In the genomic region with DNA sequence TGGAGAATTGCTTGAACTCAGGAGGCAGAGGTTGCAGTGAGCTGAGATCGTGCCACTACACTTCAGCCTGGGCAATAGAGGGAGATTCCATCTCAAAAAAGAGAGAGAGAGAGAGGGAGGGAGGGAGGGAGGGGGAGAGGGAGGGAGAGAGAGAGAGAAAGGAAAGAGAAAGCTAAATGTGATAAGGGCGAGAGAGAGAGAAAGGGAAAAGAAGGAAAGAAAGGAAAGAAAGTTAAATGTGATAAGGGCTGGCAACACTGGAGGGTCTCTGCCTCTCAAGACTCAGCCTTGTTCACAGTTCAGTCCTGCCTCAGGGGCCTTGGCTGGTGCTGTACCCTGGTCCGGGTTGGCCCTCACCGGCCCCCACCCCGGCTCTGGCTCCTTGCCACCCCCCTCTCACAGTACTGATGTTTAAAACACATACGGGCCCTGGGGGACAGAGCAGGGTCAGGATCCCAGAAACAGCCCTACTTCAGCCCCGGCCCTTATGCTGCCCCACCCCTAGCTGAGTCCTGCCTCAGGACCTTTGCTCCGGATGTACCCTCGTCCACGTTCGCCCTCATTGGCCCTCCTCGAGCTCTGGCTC, we compare ENCODE assay signal across 25 cellular contexts. TPM values are rescaled to one million over a fixed set of nuclear protein-coding genes. Genes with fewer than 3 reads are reported as not detected.
"Had no signal": no experiment of that assay in that cellular context is flagged by ENCODE, and none has a peak within 500 bp of the region (broad histone marks: within the 10 kb centered on the region; RNA-seq: fewer than 3 reads in every experiment).

No MANE protein-coding gene starts in this region.

- H3K4me3 ChIP-seq: adrenal gland, transverse colon, vagina had no signal

- H3K27me3 ChIP-seq: adrenal gland, heart left ventricle, transverse colon, vagina had no signal

- H3K27ac Mint-ChIP-seq: brain, memory B cell had no signal

- H3K4me3 Mint-ChIP-seq: activated CD4-positive, alpha-beta memory T cell treated with anti-CD3 and anti-CD28 coated beads, Interleukin-2, amount 10 ng/mL, durations not matched to agents 7 days and 5 days; activated naive CD8-positive, alpha-beta T cell treated with anti-CD3 and anti-CD28 coated beads for 36 hours; memory B cell had no signal

- ATAC-seq: effector memory CD8-positive, alpha-beta T cell; esophagus mucosa; heart left ventricle; naive thymus-derived CD4-positive, alpha-beta T cell had no signal

- H3K27ac ChIP-seq: transverse colon, vagina had no signal

- H3K9me3 Mint-ChIP-seq: activated CD4-positive, alpha-beta memory T cell treated with anti-CD3 and anti-CD28 coated beads, Interleukin-2, amount 10 ng/mL, durations not matched to agents 7 days and 5 days; activated CD4-positive, alpha-beta T cell treated with anti-CD3 and anti-CD28 coated beads, Interleukin-2, amount 10 ng/mL, durations not matched to agents 24 days and 14 days; activated naive CD8-positive, alpha-beta T cell treated with anti-CD3 and anti-CD28 coated beads for 36 hours; brain; effector memory CD8-positive, alpha-beta T cell; memory B cell; naive thymus-derived CD4-positive, alpha-beta T cell had no signal

- DNase-seq: activated CD4-positive, alpha-beta memory T cell treated with anti-CD3 and anti-CD28 coated beads, Interleukin-2, amount 10 ng/mL, durations not matched to agents 7 days and 5 days; activated CD4-positive, alpha-beta T cell treated with anti-CD3 and anti-CD28 coated beads, Interleukin-2, amount 10 ng/mL, durations not matched to agents 24 days and 14 days; activated CD4-positive, CD25-positive, alpha-beta regulatory T cell treated with anti-CD3 and anti-CD28 coated beads, Interleukin-2, amount 50 U/mL, for 72 hours; activated naive CD4-positive, alpha-beta T cell; activated naive CD8-positive, alpha-beta T cell treated with anti-CD3 and anti-CD28 coated beads for 36 hours; activated T-cell treated with anti-CD3 and anti-CD28 coated beads, Interleukin-2, amount 50 U/mL, for 48 hours; adrenal gland; aorta; cortex of kidney; effector memory CD8-positive, alpha-beta T cell; foreskin fibroblast; heart left ventricle; hypothalamus; naive thymus-derived CD4-positive, alpha-beta T cell; occipital lobe; posterior cingulate gyrus; stimulated activated CD4-positive, alpha-beta T cell treated with anti-CD3 and anti-CD28 coated beads, Interleukin-2, amount 100 ng/mL, for 48 hours; stimulated activated naive CD4-positive, alpha-beta T cell treated with Interleukin-2 at 50 U/mL for 16 hours; T-helper 9 cell; transverse colon had no signal

- H3K9me3 ChIP-seq: adrenal gland, heart left ventricle, transverse colon, vagina had no signal

- H3K27me3 Mint-ChIP-seq: activated CD4-positive, alpha-beta memory T cell treated with anti-CD3 and anti-CD28 coated beads, Interleukin-2, amount 10 ng/mL, durations not matched to agents 7 days and 5 days; activated CD4-positive, alpha-beta T cell treated with anti-CD3 and anti-CD28 coated beads, Interleukin-2, amount 10 ng/mL, durations not matched to agents 24 days and 14 days; activated naive CD8-positive, alpha-beta T cell treated with anti-CD3 and anti-CD28 coated beads for 36 hours; effector memory CD8-positive, alpha-beta T cell; memory B cell; naive thymus-derived CD4-positive, alpha-beta T cell had no signal

RNA-seq across cellular contexts. Expression of gene UNC13A, which starts 34.6 kb away (rescaled TPM):
- total RNA-seq: lower leg skin had no signal
